Comparison of ENCODE assay signal across 8 cellular contexts in genomic region chr13:73715114-73715909, GRCh38.
A peak's percentile ranks its signal among the peaks of the same experiment; 100 is the strongest.
DNase-seq lines count a peak whose midpoint lies in the region; ATAC-seq and TF ChIP-seq lines count a peak whose summit lies in the region.

No MANE protein-coding gene starts in this region.

- H3K4me1 ChIP-seq in spleen (peaks cover 0 to 24% (median 0%) of the 10 kb centered on the region in 6 donors), suprapubic skin (peaks cover 4% of the 10 kb centered on the region)

- peak; percentile 19 for DNase-seq in activated T-cell treated with anti-CD3 and anti-CD28 coated beads for 48 hours (ENCODE audit: low read depth)
- no peak for DNase-seq in spleen
- no peak for DNase-seq in suprapubic skin (ENCODE audit: low spot score in 2 of 2)
- DNase-seq in superior temporal gyrus (ENCODE audit: extremely low spot score) = no peak
- no peak for DNase-seq in NOMO-1 treated with DMSO at 0.1 percent for 48 hours (lab: John Stamatoyannopoulos, UW; ENCODE audit: unreplicated experiment)
- DNase-seq in dedifferentiated amniotic fluid mesenchymal stem cell (ENCODE audit: extremely low spot score) = no peak

- H3K27me3 ChIP-seq in spleen (replicated peaks in 1 of 7) = no peaks in the 10 kb centered on the region
- H3K27me3 ChIP-seq in suprapubic skin = no peaks in the 10 kb centered on the region

- H3K4me3 ChIP-seq in spleen (no peak overlapping the region), suprapubic skin (no peak overlapping the region)

- no peaks in the 10 kb centered on the region for H3K9me3 ChIP-seq in spleen
- H3K9me3 ChIP-seq in suprapubic skin = no peaks in the 10 kb centered on the region

- no peak for TF ChIP-seq POLR2A in spleen (IDR thresholded peaks at IDR 0.05)
- no peak for TF ChIP-seq POLR2A in suprapubic skin (IDR thresholded peaks at IDR 0.05)

- peaks cover 0 to 64% (median 15%) of the 10 kb centered on the region in 6 donors for H3K36me3 ChIP-seq in spleen
- peaks cover 20% of the 10 kb centered on the region for H3K36me3 ChIP-seq in suprapubic skin

- WGBS in spleen, 5 donors = 88 to 91% (median 89%) methylated on average over 15 of the region's 15 CpGs
- WGBS in suprapubic skin = 93% methylated on average over 15 of the region's 15 CpGs

- H3K27ac ChIP-seq in spleen = peak overlapping the region in 6 of 8 donors; percentile 17 to 75 (median 64)
- H3K27ac ChIP-seq in suprapubic skin = no peak overlapping the region

- TF ChIP-seq EP300 in suprapubic skin (IDR thresholded peaks at IDR 0.05) = no peak

- peak; percentile 96 for ATAC-seq in GM18870 (IDR thresholded peaks at IDR 0.05; ENCODE audit: unreplicated experiment)
- ATAC-seq in HG03103 (IDR thresholded peaks at IDR 0.05; ENCODE audit: low read depth, unreplicated experiment) = peak; percentile 92

- no peak for TF ChIP-seq CTCF in spleen (IDR thresholded peaks at IDR 0.05 in 8 of 11, conservative IDR thresholded peaks at IDR 0.05 in 3 of 11)
- TF ChIP-seq CTCF in suprapubic skin (IDR thresholded peaks at IDR 0.05) = no peak

- intact Hi-C loops in spleen (cut with DNase I; ENCODE audit: low total_unique reads) = no loop called here
